1 cellular context compared by ENCODE assay signal in genomic region chr17:63434951-63435571, GRCh38.
TF ChIP-seq lines count a peak whose summit lies in the region.

No MANE protein-coding gene starts in this region.

TF ChIP-seq in HepG2, 621 proteins besides CTCF, POLR2A, EP300 and RAD21 (continued from another document):
- TF ChIP-seq ZNF691 (CRISPR knock-in tag; IDR thresholded peaks at IDR 0.05; ENCODE audit: borderline replicate concordance, low read depth) = 0 out of 2 replicates have a peak, but pooled peaks have one; percentile 14
- TF ChIP-seq KAT2B (IDR thresholded peaks at IDR 0.05; ENCODE audit: borderline replicate concordance, low read depth, low read length) = no peak
- peak; percentile 64; the same call in 1 of the 2 replicates for TF ChIP-seq ZBTB33 (CRISPR knock-in tag; IDR thresholded peaks at IDR 0.05)
- no peak for TF ChIP-seq CEBPB (IDR thresholded peaks at IDR 0.05; ENCODE audit: borderline replicate concordance, low read depth, low read length)
- TF ChIP-seq ZFP36 (IDR thresholded peaks at IDR 0.05; ENCODE audit: borderline replicate concordance, low read depth, low read length, partially characterized antibody) = no peak
- peak; percentile 69 for TF ChIP-seq MAFG (CRISPR knock-in tag; IDR thresholded peaks at IDR 0.05)
- peak; percentile 97 for TF ChIP-seq MAFF (IDR thresholded peaks at IDR 0.05; ENCODE audit: low read depth, low read length)
- TF ChIP-seq TMF1 (CRISPR knock-in tag; IDR thresholded peaks at IDR 0.05; ENCODE audit: low read depth) = no peak
- TF ChIP-seq MYNN (CRISPR knock-in tag; IDR thresholded peaks at IDR 0.05; ENCODE audit: low read depth) = no peak
- no peak for TF ChIP-seq ZFP90 (CRISPR knock-in tag; IDR thresholded peaks at IDR 0.05; ENCODE audit: borderline replicate concordance)
- peak; percentile 10; the same call in 1 of the 2 replicates for TF ChIP-seq ZNF687 (CRISPR knock-in tag; IDR thresholded peaks at IDR 0.05)
- TF ChIP-seq PATZ1 (CRISPR knock-in tag; IDR thresholded peaks at IDR 0.05) = no peak
- TF ChIP-seq MAFK (conservative IDR thresholded peaks at IDR 0.05 in 1 of 2, IDR thresholded peaks at IDR 0.05 in 1 of 2; ENCODE audit: low read length in 2 of 2) = peak; percentile 98 to 99
- 0 out of 2 replicates have a peak, but pooled peaks have one; percentile 13 for TF ChIP-seq NFIB (CRISPR knock-in tag; IDR thresholded peaks at IDR 0.05; ENCODE audit: borderline replicate concordance)
- TF ChIP-seq RFX5 (IDR thresholded peaks at IDR 0.05; ENCODE audit: low read depth, low read length) = 0 out of 2 replicates have a peak, but pooled peaks have one; percentile 17
- TF ChIP-seq NFE2L2 (IDR thresholded peaks at IDR 0.05; ENCODE audit: low read length) = peak; percentile 59
- no peak for TF ChIP-seq ZNF552 (CRISPR knock-in tag; IDR thresholded peaks at IDR 0.05; ENCODE audit: borderline replicate concordance)
- no peak for TF ChIP-seq SKI (IDR thresholded peaks at IDR 0.05; ENCODE audit: partially characterized antibody)
- TF ChIP-seq SAP130 (CRISPR knock-in tag; IDR thresholded peaks at IDR 0.05; ENCODE audit: low read depth) = no peak
- TF ChIP-seq DMAP1 (CRISPR knock-in tag; IDR thresholded peaks at IDR 0.05) = no peak
- no peak for TF ChIP-seq GRHL1 (CRISPR knock-in tag; conservative IDR thresholded peaks at IDR 0.05)
- TF ChIP-seq ZBTB38 (CRISPR knock-in tag; IDR thresholded peaks at IDR 0.05) = 0 out of 2 replicates have a peak, but pooled peaks have one; percentile 1
- TF ChIP-seq PREB (CRISPR knock-in tag; IDR thresholded peaks at IDR 0.05) = no peak
- no peak for TF ChIP-seq NFKBIZ (CRISPR knock-in tag; IDR thresholded peaks at IDR 0.05)
- peak; percentile 34; the same call in 1 of the 2 replicates for TF ChIP-seq ARID4A (CRISPR knock-in tag; IDR thresholded peaks at IDR 0.05; ENCODE audit: borderline replicate concordance)
